Comparison of ENCODE assay signal across 27 cellular contexts in the genomic region with DNA sequence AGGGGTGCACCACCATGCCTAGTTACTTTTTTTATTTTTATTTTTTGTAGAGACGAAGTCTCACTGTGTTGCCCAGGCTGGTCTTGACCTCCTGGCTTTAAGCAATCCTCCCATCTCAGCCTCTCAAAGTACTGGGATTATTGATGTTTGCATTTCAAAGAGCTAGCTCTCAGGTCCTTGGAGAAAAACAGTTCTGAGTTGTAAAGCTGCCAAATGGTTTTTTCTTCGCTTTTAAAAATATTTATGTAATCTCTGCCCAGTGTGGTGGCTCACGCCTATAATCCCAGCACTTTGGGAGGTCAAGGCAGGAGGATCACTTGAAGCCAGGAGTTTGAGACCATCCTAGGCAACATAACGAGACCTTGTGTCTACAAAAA. TPM values are rescaled to one million over a fixed set of nuclear protein-coding genes. Genes with fewer than 3 reads are reported as not detected.
"Had no signal": no experiment of that assay in that cellular context is flagged by ENCODE, and none has a peak within 500 bp of the region (broad histone marks: within the 10 kb centered on the region; RNA-seq: fewer than 3 reads in every experiment).

No MANE protein-coding gene starts in this region.

- ATAC-seq: left colon; left lung; lower lobe of right lung; naive thymus-derived CD8-positive, alpha-beta T cell; pancreas; stimulated activated memory B cell treated with anti-CD40 and anti-IgM and Interleukin-4, amounts not matched to agents 10 μg/mL and 1 μg/mL and 100 μg/mL, for 72 hours; stimulated activated naive CD8-positive, alpha-beta T cell treated with anti-CD3 and anti-CD28 coated beads, Interleukin-15, amount 100 ng/mL, for 72 hours had no signal

- H3K4me1 ChIP-seq: lower lobe of right lung, prostate gland, uterus had no signal

- H3K4me3 Mint-ChIP-seq: neural crest cell; stimulated activated memory B cell treated with anti-CD40 and anti-IgM and Interleukin-4, amounts not matched to agents 10 μg/mL and 1 μg/mL and 100 μg/mL, for 72 hours; type B pancreatic cell had no signal

- H3K9me3 ChIP-seq: left lung, lower lobe of right lung, pancreas, prostate gland, tibial nerve, uterus had no signal

- DNase-seq: immature natural killer cell; kidney; left lung; lower lobe of right lung; mammary epithelial cell; mesenchymal stem cell; naive thymus-derived CD8-positive, alpha-beta T cell; nucleus accumbens; pancreas; right cardiac atrium; stimulated activated CD4-positive, alpha-beta T cell treated with anti-CD3 and anti-CD28 coated beads, Interleukin-1b, Interleukin-23, amount 100 ng/mL, for 48 hours; stimulated activated CD4-positive, alpha-beta T cell treated with anti-CD3 and anti-CD28 coated beads, Interleukin-2, amount 100 ng/mL, for 48 hours; stimulated activated CD4-positive, alpha-beta T cell treated with anti-CD3 and anti-CD28 coated beads, Interleukin-4, amount 100 ng/mL, for 4 hours; stimulated activated CD8-positive, alpha-beta memory T cell treated with anti-CD3 and anti-CD28 coated beads, Interleukin-4, amount 100 ng/mL, for 48 hours; stimulated activated naive CD4-positive, alpha-beta T cell treated with Interleukin-2 at 50 U/mL for 16 hours; stimulated activated naive CD8-positive, alpha-beta T cell treated with anti-CD3 and anti-CD28 coated beads, Interleukin-15, amount 100 ng/mL, for 72 hours; substantia nigra; uterus had no signal

- H3K4me2 ChIP-seq: smooth muscle cell had no signal

- FAIRE-seq: islet of Langerhans, kidney, pancreas had no signal

- H3K27me3 ChIP-seq: left lung, pancreas, tibial nerve, uterus had no signal

- H3K27ac ChIP-seq: left lung, lower lobe of right lung, pancreas, prostate gland, tibial nerve, uterus had no signal

- H3K9me3 Mint-ChIP-seq: naive thymus-derived CD8-positive, alpha-beta T cell; nephron; neural crest cell; type B pancreatic cell had no signal

- H3K4me3 ChIP-seq: left lung, lower lobe of right lung, pancreas, prostate gland, smooth muscle cell, tibial nerve, uterus had no signal

- H3K27me3 Mint-ChIP-seq: naive thymus-derived CD8-positive, alpha-beta T cell; stimulated activated memory B cell treated with anti-CD40 and anti-IgM and Interleukin-4, amounts not matched to agents 10 μg/mL and 1 μg/mL and 100 μg/mL, for 72 hours; stimulated activated naive CD8-positive, alpha-beta T cell treated with anti-CD3 and anti-CD28 coated beads, Interleukin-15, amount 100 ng/mL, for 72 hours; type B pancreatic cell had no signal

- H3K36me3 Mint-ChIP-seq: naive thymus-derived CD8-positive, alpha-beta T cell; stimulated activated memory B cell treated with anti-CD40 and anti-IgM and Interleukin-4, amounts not matched to agents 10 μg/mL and 1 μg/mL and 100 μg/mL, for 72 hours; type B pancreatic cell had no signal

- H3K36me3 ChIP-seq: left lung, lower lobe of right lung, pancreas, prostate gland, tibial nerve, uterus had no signal

RNA-seq across cellular contexts. Expression of a gene that starts 19.2 kb away (rescaled TPM):
- polyA plus RNA-seq: immature natural killer cell; naive thymus-derived CD8-positive, alpha-beta T cell had no signal
